ENCODE assay signal across 1 cellular context in the genomic region with DNA sequence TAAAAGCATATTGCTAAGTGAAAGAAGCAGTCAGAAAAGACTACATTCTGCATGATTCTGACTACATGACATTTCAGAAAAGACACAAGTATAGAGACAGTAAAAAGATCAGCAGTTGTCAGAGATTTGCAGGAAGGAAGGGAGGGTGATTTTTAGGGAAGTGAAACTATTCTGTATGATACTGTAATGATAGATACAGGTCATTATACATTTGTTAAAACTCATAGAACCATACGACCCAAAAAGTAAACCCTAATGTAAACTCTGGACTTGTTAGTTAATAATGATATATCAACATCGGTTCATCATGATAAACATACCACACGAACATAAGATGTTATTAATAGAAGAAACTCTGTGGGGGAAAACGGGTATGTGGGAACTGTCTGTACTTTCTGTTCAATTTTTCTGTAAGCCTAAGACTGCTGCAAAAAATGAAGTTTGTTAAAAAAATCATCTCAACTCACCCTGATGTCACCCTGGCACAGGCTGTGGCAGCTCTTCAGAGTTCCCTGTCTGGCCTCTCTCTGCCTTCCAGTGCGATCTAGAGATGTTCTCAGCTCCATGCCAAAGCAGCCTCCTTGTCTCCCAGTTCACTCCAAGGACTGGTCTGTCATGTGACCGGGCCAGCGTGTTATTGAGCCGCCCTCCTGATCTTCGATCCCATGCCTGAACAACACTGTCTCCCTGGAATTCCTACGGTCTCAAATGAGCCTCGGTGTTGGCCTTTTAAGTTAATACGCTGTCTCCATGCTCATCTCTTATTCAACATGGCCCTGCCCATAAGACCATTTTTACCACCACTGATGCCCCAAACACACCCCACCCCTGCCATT.
A peak's percentile ranks its signal among the peaks of the same experiment; 100 is the strongest.
TF ChIP-seq lines count a peak whose summit lies in the region.

No MANE protein-coding gene starts in this region.

TF ChIP-seq in GM12878, 131 proteins besides CTCF, POLR2A, EP300 and RAD21 (continued from another document):
- TF ChIP-seq, protein P1, sequence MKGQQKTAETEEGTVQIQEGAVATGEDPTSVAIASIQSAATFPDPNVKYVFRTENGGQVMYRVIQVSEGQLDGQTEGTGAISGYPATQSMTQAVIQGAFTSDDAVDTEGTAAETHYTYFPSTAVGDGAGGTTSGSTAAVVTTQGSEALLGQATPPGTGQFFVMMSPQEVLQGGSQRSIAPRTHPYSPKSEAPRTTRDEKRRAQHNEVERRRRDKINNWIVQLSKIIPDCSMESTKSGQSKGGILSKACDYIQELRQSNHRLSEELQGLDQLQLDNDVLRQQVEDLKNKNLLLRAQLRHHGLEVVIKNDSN (IDR thresholded peaks at IDR 0.05; ENCODE audit: borderline replicate concordance, extremely low read length, insufficient read depth, low read depth, low read length), result no peak
- no peak for TF ChIP-seq NRF1 (conservative IDR thresholded peaks at IDR 0.05; ENCODE audit: low read depth, low read length)
- no peak for TF ChIP-seq YBX1 (IDR thresholded peaks at IDR 0.05)
- TF ChIP-seq SMAD1 (IDR thresholded peaks at IDR 0.05; ENCODE audit: low read depth, partially characterized antibody), result no peak
- TF ChIP-seq SPI1 (IDR thresholded peaks at IDR 0.05; ENCODE audit: borderline replicate concordance, insufficient read depth, low read depth, low read length), result peak; percentile 98
- TF ChIP-seq, protein P2, sequence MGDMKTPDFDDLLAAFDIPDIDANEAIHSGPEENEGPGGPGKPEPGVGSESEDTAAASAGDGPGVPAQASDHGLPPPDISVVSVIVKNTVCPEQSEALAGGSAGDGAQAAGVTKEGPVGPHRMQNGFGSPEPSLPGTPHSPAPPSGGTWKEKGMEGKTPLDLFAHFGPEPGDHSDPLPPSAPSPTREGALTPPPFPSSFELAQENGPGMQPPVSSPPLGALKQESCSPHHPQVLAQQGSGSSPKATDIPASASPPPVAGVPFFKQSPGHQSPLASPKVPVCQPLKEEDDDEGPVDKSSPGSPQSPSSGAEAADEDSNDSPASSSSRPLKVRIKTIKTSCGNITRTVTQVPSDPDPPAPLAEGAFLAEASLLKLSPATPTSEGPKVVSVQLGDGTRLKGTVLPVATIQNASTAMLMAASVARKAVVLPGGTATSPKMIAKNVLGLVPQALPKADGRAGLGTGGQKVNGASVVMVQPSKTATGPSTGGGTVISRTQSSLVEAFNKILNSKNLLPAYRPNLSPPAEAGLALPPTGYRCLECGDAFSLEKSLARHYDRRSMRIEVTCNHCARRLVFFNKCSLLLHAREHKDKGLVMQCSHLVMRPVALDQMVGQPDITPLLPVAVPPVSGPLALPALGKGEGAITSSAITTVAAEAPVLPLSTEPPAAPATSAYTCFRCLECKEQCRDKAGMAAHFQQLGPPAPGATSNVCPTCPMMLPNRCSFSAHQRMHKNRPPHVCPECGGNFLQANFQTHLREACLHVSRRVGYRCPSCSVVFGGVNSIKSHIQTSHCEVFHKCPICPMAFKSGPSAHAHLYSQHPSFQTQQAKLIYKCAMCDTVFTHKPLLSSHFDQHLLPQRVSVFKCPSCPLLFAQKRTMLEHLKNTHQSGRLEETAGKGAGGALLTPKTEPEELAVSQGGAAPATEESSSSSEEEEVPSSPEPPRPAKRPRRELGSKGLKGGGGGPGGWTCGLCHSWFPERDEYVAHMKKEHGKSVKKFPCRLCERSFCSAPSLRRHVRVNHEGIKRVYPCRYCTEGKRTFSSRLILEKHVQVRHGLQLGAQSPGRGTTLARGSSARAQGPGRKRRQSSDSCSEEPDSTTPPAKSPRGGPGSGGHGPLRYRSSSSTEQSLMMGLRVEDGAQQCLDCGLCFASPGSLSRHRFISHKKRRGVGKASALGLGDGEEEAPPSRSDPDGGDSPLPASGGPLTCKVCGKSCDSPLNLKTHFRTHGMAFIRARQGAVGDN (IDR thresholded peaks at IDR 0.05), result peak; percentile 47; the same call in 1 of the 2 replicates
- TF ChIP-seq, protein P3, sequence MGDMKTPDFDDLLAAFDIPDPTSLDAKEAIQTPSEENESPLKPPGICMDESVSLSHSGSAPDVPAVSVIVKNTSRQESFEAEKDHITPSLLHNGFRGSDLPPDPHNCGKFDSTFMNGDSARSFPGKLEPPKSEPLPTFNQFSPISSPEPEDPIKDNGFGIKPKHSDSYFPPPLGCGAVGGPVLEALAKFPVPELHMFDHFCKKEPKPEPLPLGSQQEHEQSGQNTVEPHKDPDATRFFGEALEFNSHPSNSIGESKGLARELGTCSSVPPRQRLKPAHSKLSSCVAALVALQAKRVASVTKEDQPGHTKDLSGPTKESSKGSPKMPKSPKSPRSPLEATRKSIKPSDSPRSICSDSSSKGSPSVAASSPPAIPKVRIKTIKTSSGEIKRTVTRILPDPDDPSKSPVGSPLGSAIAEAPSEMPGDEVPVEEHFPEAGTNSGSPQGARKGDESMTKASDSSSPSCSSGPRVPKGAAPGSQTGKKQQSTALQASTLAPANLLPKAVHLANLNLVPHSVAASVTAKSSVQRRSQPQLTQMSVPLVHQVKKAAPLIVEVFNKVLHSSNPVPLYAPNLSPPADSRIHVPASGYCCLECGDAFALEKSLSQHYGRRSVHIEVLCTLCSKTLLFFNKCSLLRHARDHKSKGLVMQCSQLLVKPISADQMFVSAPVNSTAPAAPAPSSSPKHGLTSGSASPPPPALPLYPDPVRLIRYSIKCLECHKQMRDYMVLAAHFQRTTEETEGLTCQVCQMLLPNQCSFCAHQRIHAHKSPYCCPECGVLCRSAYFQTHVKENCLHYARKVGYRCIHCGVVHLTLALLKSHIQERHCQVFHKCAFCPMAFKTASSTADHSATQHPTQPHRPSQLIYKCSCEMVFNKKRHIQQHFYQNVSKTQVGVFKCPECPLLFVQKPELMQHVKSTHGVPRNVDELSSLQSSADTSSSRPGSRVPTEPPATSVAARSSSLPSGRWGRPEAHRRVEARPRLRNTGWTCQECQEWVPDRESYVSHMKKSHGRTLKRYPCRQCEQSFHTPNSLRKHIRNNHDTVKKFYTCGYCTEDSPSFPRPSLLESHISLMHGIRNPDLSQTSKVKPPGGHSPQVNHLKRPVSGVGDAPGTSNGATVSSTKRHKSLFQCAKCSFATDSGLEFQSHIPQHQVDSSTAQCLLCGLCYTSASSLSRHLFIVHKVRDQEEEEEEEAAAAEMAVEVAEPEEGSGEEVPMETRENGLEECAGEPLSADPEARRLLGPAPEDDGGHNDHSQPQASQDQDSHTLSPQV (IDR thresholded peaks at IDR 0.05), result no peak
- peak; percentile 73 for TF ChIP-seq DPF2 (IDR thresholded peaks at IDR 0.05)
- TF ChIP-seq MEF2B (IDR thresholded peaks at IDR 0.05; ENCODE audit: partially characterized antibody, poor library complexity, severe bottlenecking), result peak; percentile 46
- no peak for TF ChIP-seq NR2C1 (IDR thresholded peaks at IDR 0.05)
- TF ChIP-seq SKIL (IDR thresholded peaks at IDR 0.05; ENCODE audit: low read depth, poor library complexity, severe bottlenecking), result no peak
- TF ChIP-seq, protein P4, sequence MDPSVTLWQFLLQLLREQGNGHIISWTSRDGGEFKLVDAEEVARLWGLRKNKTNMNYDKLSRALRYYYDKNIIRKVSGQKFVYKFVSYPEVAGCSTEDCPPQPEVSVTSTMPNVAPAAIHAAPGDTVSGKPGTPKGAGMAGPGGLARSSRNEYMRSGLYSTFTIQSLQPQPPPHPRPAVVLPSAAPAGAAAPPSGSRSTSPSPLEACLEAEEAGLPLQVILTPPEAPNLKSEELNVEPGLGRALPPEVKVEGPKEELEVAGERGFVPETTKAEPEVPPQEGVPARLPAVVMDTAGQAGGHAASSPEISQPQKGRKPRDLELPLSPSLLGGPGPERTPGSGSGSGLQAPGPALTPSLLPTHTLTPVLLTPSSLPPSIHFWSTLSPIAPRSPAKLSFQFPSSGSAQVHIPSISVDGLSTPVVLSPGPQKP (IDR thresholded peaks at IDR 0.05; ENCODE audit: low read depth, low read length), result no peak
- no peak for TF ChIP-seq POU2F2 (IDR thresholded peaks at IDR 0.05; ENCODE audit: borderline replicate concordance, low read depth, low read length)
- TF ChIP-seq USF2 (IDR thresholded peaks at IDR 0.05; ENCODE audit: borderline replicate concordance, low read depth, low read length), result no peak
- 0 out of 2 replicates have a peak, but pooled peaks have one; percentile 10 for TF ChIP-seq BCL11A (IDR thresholded peaks at IDR 0.05; ENCODE audit: low read depth, low read length)
- no peak for TF ChIP-seq SMC3 (IDR thresholded peaks at IDR 0.05; ENCODE audit: borderline replicate concordance, low read length)
- no peak for TF ChIP-seq MYB (IDR thresholded peaks at IDR 0.05; ENCODE audit: borderline replicate concordance, low read depth, low read length)
- no peak for TF ChIP-seq ZNF274 (IDR thresholded peaks at IDR 0.05; ENCODE audit: insufficient read depth, insufficient read length)
- no peak for TF ChIP-seq CBX5 (IDR thresholded peaks at IDR 0.05; ENCODE audit: low read depth)
- 0 out of 2 replicates have a peak, but pooled peaks have one; percentile 33 for TF ChIP-seq IKZF1 (conservative IDR thresholded peaks at IDR 0.05)
- no peak for TF ChIP-seq EZH2 (IDR thresholded peaks at IDR 0.05; ENCODE audit: borderline replicate concordance, control insufficient read depth, low read depth, low read length)
